In the genomic region with DNA sequence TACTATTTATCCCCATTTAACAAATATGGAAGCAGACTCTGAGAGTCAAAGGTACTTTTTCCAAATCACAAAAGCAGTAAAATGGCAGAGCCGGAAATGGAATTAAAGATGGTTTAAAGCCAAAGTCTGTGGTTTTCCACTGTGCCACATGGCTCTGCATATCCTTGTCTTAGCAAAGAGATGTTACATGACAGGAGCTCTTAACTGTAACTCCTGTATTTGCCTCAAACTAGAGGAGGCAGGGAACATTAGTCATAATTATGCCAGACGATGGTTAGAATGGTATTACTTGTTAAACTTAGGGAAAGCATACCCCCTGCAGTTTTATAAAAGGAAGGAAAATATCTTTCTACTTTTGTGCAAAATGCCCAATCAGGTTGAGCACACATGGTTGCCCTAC, we compare ENCODE assay signal across 23 cellular contexts. TPM values are rescaled to one million over a fixed set of nuclear protein-coding genes. Genes with fewer than 3 reads are reported as not detected.
"Had no signal": no experiment of that assay in that cellular context is flagged by ENCODE, and none has a peak within 500 bp of the region (broad histone marks: within the 10 kb centered on the region; RNA-seq: fewer than 3 reads in every experiment).

No MANE protein-coding gene starts in this region.

- H3K4me1 ChIP-seq: breast epithelium, gastrocnemius medialis, heart left ventricle, left lung, right atrium auricular region, tibial artery had no signal

- H3K27ac ChIP-seq: breast epithelium, gastrocnemius medialis, heart left ventricle, left lung, right atrium auricular region, tibial artery had no signal

- ATAC-seq: activated CD8-positive, alpha-beta T cell treated with anti-CD3 and anti-CD28 coated beads for 36 hours; gastrocnemius medialis; heart left ventricle; left lung; stimulated activated naive CD8-positive, alpha-beta T cell treated with anti-CD3 and anti-CD28 coated beads, Interleukin-15, Interleukin-2, amounts not matched to agents 100 U/mL and 50 U/mL, for 24 hours had no signal

- DNase-seq: activated CD4-positive, alpha-beta T cell treated with anti-CD3 and anti-CD28 coated beads for 48 hours; activated CD4-positive, CD25-positive, alpha-beta regulatory T cell; activated CD8-positive, alpha-beta T cell treated with anti-CD3 and anti-CD28 coated beads for 36 hours; activated naive CD4-positive, alpha-beta T cell treated with Interleukin-2 at 50 U/mL for 16 hours; activated naive CD8-positive, alpha-beta T cell treated with anti-CD3 and anti-CD28 coated beads, Interleukin-2, amount 10 ng/mL, durations not matched to agents 7 days and 5 days; activated T-cell treated with anti-CD3 and anti-CD28 coated beads, Interleukin-2, amount 50 U/mL, for 24 hours; aorta; cortex of kidney; effector CD4-positive, alpha-beta T cell; gastrocnemius medialis; heart left ventricle; left lung; midbrain; nephron progenitor cell; occipital lobe; stimulated activated naive CD8-positive, alpha-beta T cell treated with anti-CD3 and anti-CD28 coated beads, Interleukin-15, Interleukin-2, amounts not matched to agents 100 U/mL and 50 U/mL, for 24 hours; substantia nigra; T-helper 9 cell; tibial artery had no signal

- H3K27me3 ChIP-seq: breast epithelium, gastrocnemius medialis, heart left ventricle, left lung, right atrium auricular region, tibial artery had no signal

- H3K4me3 ChIP-seq: breast epithelium, gastrocnemius medialis, heart left ventricle, left lung, right atrium auricular region, tibial artery had no signal

- H3K36me3 ChIP-seq: breast epithelium, gastrocnemius medialis, heart left ventricle, left lung, right atrium auricular region, tibial artery had no signal

- H3K9me3 ChIP-seq: breast epithelium, gastrocnemius medialis, heart left ventricle, left lung, right atrium auricular region, tibial artery had no signal

RNA-seq across cellular contexts. Expression of a gene that starts 41.8 kb away (rescaled TPM):
- total RNA-seq: activated CD8-positive, alpha-beta T cell treated with anti-CD3 and anti-CD28 coated beads for 36 hours; kidney epithelial cell; lung microvascular endothelial cell had no signal
